ENCODE assay signal across 8 cellular contexts in genomic region chr11:118145285-118146227, GRCh38. TPM values are rescaled to one million over a fixed set of nuclear protein-coding genes. Genes with fewer than 3 reads are reported as not detected.
DNase-seq lines count a peak whose midpoint lies in the region; ATAC-seq and TF ChIP-seq lines count a peak whose summit lies in the region.

No MANE protein-coding gene starts in this region.

- peak; percentile 93 for DNase-seq in DMS53 (lab: John Stamatoyannopoulos, UW)
- DNase-seq in SK-MEL-5 (ENCODE audit: low read depth, low spot score), result peak; percentile 70
- peak; percentile 96 for DNase-seq in activated naive CD4-positive, alpha-beta T cell treated with anti-CD3 and anti-CD28 coated beads for 36 hours
- peak; percentile 71 for DNase-seq in globus pallidus (ENCODE audit: low spot score)
- DNase-seq in nucleus accumbens (lab: John Stamatoyannopoulos, UW), result peak in 52 of 56 donors; percentile 17 to 85 (median 64)
- DNase-seq in substantia nigra (lab: John Stamatoyannopoulos, UW), result peak in 48 of 49 donors; percentile 17 to 91 (median 68)

- no peaks in the 10 kb centered on the region for H4K20me1 ChIP-seq in Loucy (ENCODE audit: insufficient read depth, low read length, poor library complexity, severe bottlenecking)

- peak overlapping the region; percentile 81 for H3K4me3 ChIP-seq in Loucy (ENCODE audit: low read length, poor library complexity, severe bottlenecking)

- peak overlapping the region; percentile 77 for H3K4me3 Mint-ChIP-seq in activated naive CD4-positive, alpha-beta T cell treated with anti-CD3 and anti-CD28 coated beads for 36 hours

- in situ Hi-C loops in SK-MEL-5 (cut with HindIII; ENCODE audit: low pct_unique_long_range_greater_than_20kb, low sequenced_read_pairs), result no loop called here

- H3K4me1 Mint-ChIP-seq in activated naive CD4-positive, alpha-beta T cell treated with anti-CD3 and anti-CD28 coated beads for 36 hours (ENCODE audit: low read depth), result peaks cover 3% of the 10 kb centered on the region

- no peaks in the 10 kb centered on the region for H3K9me3 ChIP-seq in Loucy (ENCODE audit: insufficient read depth, low read depth, low read length)

- no peak overlapping the region for H3K27ac ChIP-seq in substantia nigra (ENCODE audit: low read depth, low read length, poor library complexity, severe bottlenecking)

- intact Hi-C loops in activated naive CD4-positive, alpha-beta T cell treated with anti-CD3 and anti-CD28 coated beads for 36 hours (cut with micrococcal nuclease), result loop anchor here (1.0 to 5.0 kb wide), 9 partner anchors 26 to 514 kb away; partner anchors contain the start of genes ATP5MG, PHLDB1 and UBE4A

- H3K9ac ChIP-seq in Loucy (ENCODE audit: low read depth, low read length, poor library complexity, severe bottlenecking), result peak overlapping the region; percentile 47

- no peaks in the 10 kb centered on the region for H3F3A ChIP-seq in Loucy (ENCODE audit: low read depth)

- ATAC-seq in GM21825 (IDR thresholded peaks at IDR 0.05; ENCODE audit: unreplicated experiment), result peak; percentile 89

- TF ChIP-seq CTCF in Loucy (conservative IDR thresholded peaks at IDR 0.05; ENCODE audit: low read length), result peak; percentile 86

- peak overlapping the region; percentile 97 for H2AFZ ChIP-seq in Loucy (ENCODE audit: low read length)

- H3K4me2 ChIP-seq in Loucy (ENCODE audit: low read depth, low read length, poor library complexity, severe bottlenecking), result peak overlapping the region; percentile 79

- CTCF ChIA-PET in activated naive CD4-positive, alpha-beta T cell treated with anti-CD3 and anti-CD28 coated beads for 36 hours (lab: Charles Lee), result interaction anchor here (0.7 to 6.3 kb wide), 16 partner anchors 12 to 424 kb away, joined by 3 to 105 read pairs (median 3); partner anchors contain the start of gene MPZL2

- no peaks in the 10 kb centered on the region for H3K9me3 Mint-ChIP-seq in activated naive CD4-positive, alpha-beta T cell treated with anti-CD3 and anti-CD28 coated beads for 36 hours

- H3K27ac Mint-ChIP-seq in activated naive CD4-positive, alpha-beta T cell treated with anti-CD3 and anti-CD28 coated beads for 36 hours, result no peak overlapping the region

- peaks cover 40% of the 10 kb centered on the region for H3K27me3 Mint-ChIP-seq in activated naive CD4-positive, alpha-beta T cell treated with anti-CD3 and anti-CD28 coated beads for 36 hours (ENCODE audit: low read depth)

- H3K36me3 Mint-ChIP-seq in activated naive CD4-positive, alpha-beta T cell treated with anti-CD3 and anti-CD28 coated beads for 36 hours (ENCODE audit: low read depth), result no peaks in the 10 kb centered on the region

- H3K36me3 ChIP-seq in Loucy (ENCODE audit: insufficient read depth, low read length), result no peaks in the 10 kb centered on the region

- H3K9me2 ChIP-seq in Loucy (replicated peaks; ENCODE audit: low read depth, low read length), result no peaks in the 10 kb centered on the region

- no peaks in the 10 kb centered on the region for H3K27me3 ChIP-seq in Loucy (ENCODE audit: insufficient read depth, low read length, poor library complexity, severe bottlenecking)

- no peaks in the 10 kb centered on the region for H3K79me2 ChIP-seq in Loucy (ENCODE audit: insufficient read depth, low read length)

- no peaks in the 10 kb centered on the region for H3K4me1 ChIP-seq in Loucy (ENCODE audit: insufficient read depth, low read length, poor library complexity, severe bottlenecking)

RNA-seq across cellular contexts. Expression of gene SCN4B, which starts 7.1 kb away (rescaled TPM):
- not detected in 2 replicates for total RNA-seq in SK-MEL-5 (2014; rRNA removed; shearing (Covaris generic))
- polyA plus RNA-seq in SK-MEL-5 (2015; cell fraction: cytosol; rRNA removed), result 0.04 and 0.06 TPM in 2 replicates
- not detected in 2 replicates for polyA plus RNA-seq in SK-MEL-5 (2015; cell fraction: nucleus; rRNA removed)
- under 1 TPM; 0.07 to 0.12 TPM for total RNA-seq in activated naive CD4-positive, alpha-beta T cell treated with anti-CD3 and anti-CD28 coated beads for 36 hours

RNA-seq across cellular contexts. Expression of gene SCN2B, which starts 30.9 kb away (rescaled TPM):
- not detected in 2 replicates for total RNA-seq in SK-MEL-5 (2014; rRNA removed; shearing (Covaris generic))
- not detected in 2 replicates for polyA plus RNA-seq in SK-MEL-5 (2015; cell fraction: cytosol; rRNA removed)
- not detected in 2 replicates for polyA plus RNA-seq in SK-MEL-5 (2015; cell fraction: nucleus; rRNA removed)
- total RNA-seq in activated naive CD4-positive, alpha-beta T cell treated with anti-CD3 and anti-CD28 coated beads for 36 hours, result not detected

RNA-seq across cellular contexts. Expression of gene SMIM35, which starts 58.8 kb away (rescaled TPM):
- not detected in 2 replicates for total RNA-seq in SK-MEL-5 (2014; rRNA removed; shearing (Covaris generic))
- polyA plus RNA-seq in SK-MEL-5 (2015; cell fraction: cytosol; rRNA removed), result not detected in 2 replicates
- not detected in 2 replicates for polyA plus RNA-seq in SK-MEL-5 (2015; cell fraction: nucleus; rRNA removed)
- total RNA-seq in activated naive CD4-positive, alpha-beta T cell treated with anti-CD3 and anti-CD28 coated beads for 36 hours, result not detected
